Comparison of ENCODE assay signal across 15 cellular contexts in genomic region chr19:49154279-49154678, GRCh38. TPM values are rescaled to one million over a fixed set of nuclear protein-coding genes. Genes with fewer than 3 reads are reported as not detected.
"Had no signal": no experiment of that assay in that cellular context is flagged by ENCODE, and none has a peak within 500 bp of the region (broad histone marks: within the 10 kb centered on the region; RNA-seq: fewer than 3 reads in every experiment).

No MANE protein-coding gene starts in this region.

- H3K27ac Mint-ChIP-seq: activated B cell treated with CpG ODN at 0.5 μM for 24 hours; activated CD4-positive, alpha-beta T cell treated with anti-CD3 and anti-CD28 coated beads, Interleukin-2, amount 10 ng/mL, durations not matched to agents 24 days and 14 days; effector memory CD8-positive, alpha-beta T cell; natural killer cell; T-helper 17 cell had no signal

- DNase-seq: activated B cell treated with CpG ODN at 0.5 μM for 24 hours; activated CD4-positive, alpha-beta T cell treated with anti-CD3 and anti-CD28 coated beads, Interleukin-2, amount 10 ng/mL, durations not matched to agents 24 days and 14 days; activated naive CD4-positive, alpha-beta T cell treated with Interleukin-2 at 50 U/mL for 16 hours; activated naive CD8-positive, alpha-beta T cell treated with anti-CD3 and anti-CD28 coated beads, Interleukin-2, amount 50 U/mL, for 24 hours; central memory CD4-positive, alpha-beta T cell; effector memory CD8-positive, alpha-beta T cell; mucosa of descending colon; natural killer cell; T-helper 17 cell had no signal

- H3K4me3 Mint-ChIP-seq: activated B cell treated with CpG ODN at 0.5 μM for 24 hours; activated CD4-positive, alpha-beta T cell treated with anti-CD3 and anti-CD28 coated beads, Interleukin-2, amount 10 ng/mL, durations not matched to agents 24 days and 14 days; activated naive CD8-positive, alpha-beta T cell treated with anti-CD3 and anti-CD28 coated beads, Interleukin-2, amount 50 U/mL, for 24 hours; dendritic cell treated with granulocyte-macrophage colony-stimulating factor and Interleukin-4, amounts not matched to agents 40 ng/mL and 50 ng/mL, for 4 days; effector memory CD8-positive, alpha-beta T cell; T-helper 17 cell had no signal

- FAIRE-seq: TTC549 had no signal

- H3K9me3 Mint-ChIP-seq: activated naive CD8-positive, alpha-beta T cell treated with anti-CD3 and anti-CD28 coated beads, Interleukin-2, amount 50 U/mL, for 24 hours; effector memory CD8-positive, alpha-beta T cell; natural killer cell had no signal

- H3K36me3 ChIP-seq: tibial nerve had no signal

- ATAC-seq: activated naive CD8-positive, alpha-beta T cell treated with anti-CD3 and anti-CD28 coated beads, Interleukin-2, amount 50 U/mL, for 24 hours; effector memory CD8-positive, alpha-beta T cell; mucosa of descending colon; natural killer cell; T-helper 17 cell had no signal

- H3K4me3 ChIP-seq: mucosa of descending colon, skin epidermis, tibial nerve had no signal

- H3K9me3 ChIP-seq: mucosa of descending colon, tibial nerve had no signal

RNA-seq across cellular contexts. Expression of gene HRC, which starts 0.9 kb away (rescaled TPM):
- total RNA-seq: activated B cell treated with CpG ODN at 0.5 μM for 24 hours; activated CD4-positive, alpha-beta T cell treated with anti-CD3 and anti-CD28 coated beads, Interleukin-2, amount 10 ng/mL, durations not matched to agents 24 days and 14 days; epithelial cell of proximal tubule; natural killer cell; osteocyte; T-helper 17 cell had no signal

RNA-seq across cellular contexts. Expression of gene TRPM4, which starts 3.3 kb away (rescaled TPM):
- total RNA-seq: activated B cell treated with CpG ODN at 0.5 μM for 24 hours had no signal
